In genomic region chr16:68612996-68613395, GRCh38 we compare ENCODE assay signal across 27 cellular contexts. TPM values are rescaled to one million over a fixed set of nuclear protein-coding genes. Genes with fewer than 3 reads are reported as not detected.
"Had no signal": no experiment of that assay in that cellular context is flagged by ENCODE, and none has a peak within 500 bp of the region (broad histone marks: within the 10 kb centered on the region; RNA-seq: fewer than 3 reads in every experiment).

No MANE protein-coding gene starts in this region.

- ATAC-seq: esophagus mucosa; foreskin keratinocyte; gastroesophageal sphincter; heart left ventricle; left lobe of liver; mucosa of descending colon; sciatic nerve; stimulated activated memory B cell treated with anti-CD40 and anti-IgM and Interleukin-4, amounts not matched to agents 10 μg/mL and 1 μg/mL and 100 μg/mL, for 72 hours; stimulated activated naive CD8-positive, alpha-beta T cell treated with anti-CD3 and anti-CD28 coated beads, Interleukin-15, Interleukin-2, amounts not matched to agents 100 U/mL and 50 U/mL, for 24 hours had no signal

- DNase-seq: dorsolateral prefrontal cortex; effector CD4-positive, alpha-beta T cell; foreskin keratinocyte; heart left ventricle; kidney; mesenchymal stem cell; mucosa of descending colon; naive B cell; stimulated activated CD4-positive, alpha-beta T cell treated with anti-CD3 and anti-CD28 coated beads, Interleukin-4, amount 100 ng/mL, for 4 hours; stimulated activated naive CD8-positive, alpha-beta T cell treated with anti-CD3 and anti-CD28 coated beads, Interleukin-15, Interleukin-2, amounts not matched to agents 100 U/mL and 50 U/mL, for 24 hours; substantia nigra; testis; tibial artery; upper lobe of left lung had no signal

- H3K9ac ChIP-seq: neural progenitor cell, parathyroid adenoma had no signal

- H2AFZ ChIP-seq: hepatocyte, neural progenitor cell, parathyroid adenoma had no signal

- H3K4me2 ChIP-seq: hepatocyte, neural progenitor cell had no signal

- H3K79me2 ChIP-seq: hepatocyte, parathyroid adenoma had no signal

- H3K4me3 ChIP-seq: dorsolateral prefrontal cortex, gastroesophageal sphincter, heart left ventricle, hepatocyte, lung, mucosa of descending colon, neural progenitor cell, right atrium auricular region, testis, tibial artery, upper lobe of left lung had no signal

- H3K27ac ChIP-seq: dorsolateral prefrontal cortex, epithelial cell of prostate, foreskin keratinocyte, gastroesophageal sphincter, heart left ventricle, hepatocyte, neural progenitor cell, parathyroid adenoma, right atrium auricular region, testis, tibial artery, upper lobe of left lung had no signal

- H3K4me1 ChIP-seq: foreskin keratinocyte, gastroesophageal sphincter, heart left ventricle, neural progenitor cell, parathyroid adenoma, right atrium auricular region, testis, tibial artery, upper lobe of left lung had no signal

- H3K27me3 ChIP-seq: dorsolateral prefrontal cortex, foreskin keratinocyte, gastroesophageal sphincter, heart left ventricle, hepatocyte, neural progenitor cell, right atrium auricular region, testis, tibial artery, upper lobe of left lung had no signal

- H3K9me3 ChIP-seq: testis had no signal

- H3K36me3 ChIP-seq: gastroesophageal sphincter, heart left ventricle, neural progenitor cell, right atrium auricular region, upper lobe of left lung had no signal

RNA-seq across cellular contexts. Expression of gene CDH3, which starts 32.1 kb away (rescaled TPM):
- total RNA-seq: skeletal muscle tissue had no signal
- polyA plus RNA-seq: liver had no signal
